Comparison of ENCODE assay signal across 8 cellular contexts in the genomic region with DNA sequence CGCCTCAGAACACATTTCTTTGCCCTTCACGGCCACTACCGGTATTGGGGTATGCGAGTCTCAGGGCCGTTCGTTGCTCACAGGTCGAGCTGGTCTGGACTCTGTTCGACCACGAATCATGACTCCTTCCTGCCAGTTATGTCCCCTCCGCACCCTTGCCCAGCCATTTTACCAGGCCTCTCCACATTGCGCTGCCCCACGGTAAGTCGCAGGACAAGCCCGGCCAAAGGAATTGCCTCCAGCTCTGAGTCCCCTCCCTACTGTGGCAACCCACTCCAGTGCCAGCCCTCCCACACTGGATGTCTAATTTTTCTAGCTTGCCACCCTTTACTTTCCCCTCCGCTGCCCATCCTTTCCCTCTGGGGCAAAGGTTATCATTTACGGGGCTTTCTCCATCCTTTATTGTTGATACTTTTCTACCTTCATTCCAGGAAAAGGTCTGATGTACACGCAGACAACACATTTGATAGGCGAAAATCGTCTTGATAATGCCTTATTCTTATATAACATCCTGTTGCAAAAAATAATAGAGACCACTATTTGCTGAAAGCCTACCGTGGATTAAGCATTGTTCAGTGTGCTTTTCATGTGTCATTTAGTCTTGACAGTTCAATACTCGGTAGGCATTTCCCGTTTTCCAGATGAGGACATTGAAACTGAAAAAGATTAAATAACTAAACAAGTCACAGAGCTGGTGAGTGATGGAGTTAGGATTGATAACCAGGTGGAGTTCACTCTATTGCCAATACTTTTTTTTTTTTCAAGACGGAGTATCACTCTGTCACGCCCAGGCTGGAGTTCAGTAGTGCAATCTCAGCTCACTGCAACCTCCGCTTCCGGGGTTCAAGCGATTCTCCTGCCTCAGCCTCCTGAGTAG. TPM values are rescaled to one million over a fixed set of nuclear protein-coding genes. Genes with fewer than 3 reads are reported as not detected.
DNase-seq lines count a peak whose midpoint lies in the region; ATAC-seq, FAIRE-seq and TF ChIP-seq lines count a peak whose summit lies in the region.

No MANE protein-coding gene starts in this region.

- SMC1A ChIA-PET in GM12878 (lab: Charles Lee; ENCODE audit: uncharacterized antibody, unreplicated experiment): interaction anchor here (0.6 to 1.5 kb wide), 11 partner anchors 9 to 72 kb away, joined by 3 to 5 read pairs (median 3); no protein-coding TSS in a partner anchor

- peaks cover 14 to 33% (median 24%) of the 10 kb centered on the region in 3 donors for H3K36me3 Mint-ChIP-seq in immature natural killer cell
- peaks cover 53% of the 10 kb centered on the region for H3K36me3 Mint-ChIP-seq in stimulated activated effector memory CD8-positive, alpha-beta T cell treated with anti-CD3 and anti-CD28 coated beads, Interleukin-12 subunit alpha, Interleukin-12 subunit beta, amount 100 ng/mL, for 72 hours

- no peaks in the 10 kb centered on the region for H3K27me3 ChIP-seq in GM12878 (replicated peaks in 1 of 2; ENCODE audit: control insufficient read depth in 2 of 2, insufficient read depth in 2 of 2, low read length in 1 of 2)

- peak; percentile 15 for ATAC-seq in GM21526 (IDR thresholded peaks at IDR 0.05; ENCODE audit: low FRiP score, unreplicated experiment)
- peak; percentile 23 for ATAC-seq in GM12878
- ATAC-seq in stimulated activated effector memory CD8-positive, alpha-beta T cell treated with anti-CD3 and anti-CD28 coated beads, Interleukin-12 subunit alpha, Interleukin-12 subunit beta, amount 100 ng/mL, for 72 hours: peak; percentile 3

- RAD21 ChIA-PET in GM12878 (lab: Charles Lee; ENCODE audit: unreplicated experiment): interaction anchor here (0.6 to 1.7 kb wide), 6 partner anchors 16 to 583 kb away, joined by 3 to 15 read pairs (median 4); partner anchors contain the start of gene GAPVD1

- 16% methylated on average over 26 of the region's 27 CpGs for WGBS in GM12878 (ENCODE audit: insufficient coverage, insufficient replicate concordance, low lambda C conversion rate, missing lambda C conversion rate)

- H3K9ac ChIP-seq in ES-I3 (ENCODE audit: low read depth, low read length) (peak overlapping the region; percentile 85), GM12878 (ENCODE audit: control insufficient read depth, insufficient read depth, low read length) (peak overlapping the region; percentile 100)

- POLR2A ChIA-PET in GM12878 (lab: Charles Lee): interaction anchor here (0.6 to 3.8 kb wide), 22 partner anchors 9 to 1465 kb away, joined by 3 to 39 read pairs (median 4); partner anchors contain the start of genes ARPC5L, GAPVD1, NR6A1 and RABEPK

- H3K4me3 ChIP-seq in GM12878: peak overlapping the region; percentile 94

- CTCF ChIA-PET in GM12878 (lab: Yijun Ruan, JAX): interaction anchor here (0.6 to 1.4 kb wide), 8 partner anchors 20 to 470 kb away, joined by 3 to 13 read pairs (median 3); partner anchors contain the start of gene GAPVD1

- H3K36me3 ChIP-seq in ES-I3 (ENCODE audit: insufficient read depth, low read length) (peaks cover 26% of the 10 kb centered on the region), GM12878 (ENCODE audit: control insufficient read depth in 2 of 2, insufficient read depth in 2 of 2, low read length in 1 of 2) (peaks cover 10 to 21% of the 10 kb centered on the region in 2 experiments)

- no peak for TF ChIP-seq CTCF in GM12878 (IDR thresholded peaks at IDR 0.05 in 2 of 3, conservative IDR thresholded peaks at IDR 0.05 in 1 of 3; ENCODE audit: control insufficient read depth in 2 of 3, extremely low read depth in 1 of 3, insufficient read depth in 1 of 3, low read depth in 3 of 3, low read length in 3 of 3)

- peak overlapping the region; percentile 97 for H2AFZ ChIP-seq in GM12878 (ENCODE audit: control insufficient read depth, low read depth, low read length)

- H3K4me1 Mint-ChIP-seq in immature natural killer cell: peaks cover 41 to 51% of the 10 kb centered on the region in 2 donors
- peaks cover 46% of the 10 kb centered on the region for H3K4me1 Mint-ChIP-seq in stimulated activated effector memory CD8-positive, alpha-beta T cell treated with anti-CD3 and anti-CD28 coated beads, Interleukin-12 subunit alpha, Interleukin-12 subunit beta, amount 100 ng/mL, for 72 hours

- in situ Hi-C loops in GM12878 (cut with MboI): no loop called here

- no peak for TF ChIP-seq RAD21 in GM12878 (IDR thresholded peaks at IDR 0.05; ENCODE audit: insufficient read depth, low read depth, low read length)

- H3K4me2 ChIP-seq in GM12878 (ENCODE audit: control insufficient read depth, insufficient read depth): peak overlapping the region; percentile 77

- H3K27ac ChIP-seq in GM12878 (ENCODE audit: control insufficient read depth, insufficient read depth): peak overlapping the region; percentile 99

- H3K9me3 ChIP-seq in ES-I3 (ENCODE audit: control insufficient read depth, insufficient read depth, low read length): no peaks in the 10 kb centered on the region
- no peaks in the 10 kb centered on the region for H3K9me3 ChIP-seq in GM12878 (replicated peaks; ENCODE audit: control insufficient read depth, insufficient read depth, low read length)

- H3K27ac Mint-ChIP-seq in immature natural killer cell: peak overlapping the region; percentile 98 to 100 (median 100)
- H3K27ac Mint-ChIP-seq in stimulated activated effector memory CD8-positive, alpha-beta T cell treated with anti-CD3 and anti-CD28 coated beads, Interleukin-12 subunit alpha, Interleukin-12 subunit beta, amount 100 ng/mL, for 72 hours: peak overlapping the region; percentile 100

- no peak for FAIRE-seq in GM12878 (lab: Jason Lieb, UNC)

- H3K4me1 ChIP-seq in ES-I3 (ENCODE audit: insufficient read depth, low read length): peaks cover 13% of the 10 kb centered on the region
- peaks cover 6% of the 10 kb centered on the region for H3K4me1 ChIP-seq in GM12878 (ENCODE audit: control insufficient read depth, insufficient read depth, low read length)

- peak overlapping the region; percentile 93 to 100 (median 99) for H3K4me3 Mint-ChIP-seq in immature natural killer cell
- H3K4me3 Mint-ChIP-seq in stimulated activated effector memory CD8-positive, alpha-beta T cell treated with anti-CD3 and anti-CD28 coated beads, Interleukin-12 subunit alpha, Interleukin-12 subunit beta, amount 100 ng/mL, for 72 hours: peak overlapping the region; percentile 85

- intact Hi-C loops in GM12878 (cut with micrococcal nuclease; ENCODE audit: unreplicated experiment): loop anchor here (2.0 to 5.0 kb wide), 2 partner anchors 19 to 380 kb away; partner anchors contain the start of genes ARPC5L, GAPVD1 and RPL35

- H3K79me2 ChIP-seq in GM12878 (ENCODE audit: control insufficient read depth, insufficient read depth, low read length): peaks cover 49% of the 10 kb centered on the region

- no peak for TF ChIP-seq EP300 in GM12878 (IDR thresholded peaks at IDR 0.05; ENCODE audit: borderline replicate concordance in 1 of 2, control insufficient read depth in 1 of 2, low read depth in 2 of 2, low read length in 2 of 2)

- DNase-seq in NCI-H2227 (lab: John Stamatoyannopoulos, UW; ENCODE audit: unreplicated experiment): peak; percentile 52
- DNase-seq in GM12878 (ENCODE audit: low read depth, low spot score): no peak
- no peak for DNase-seq in immature natural killer cell
- DNase-seq in stimulated activated effector memory CD8-positive, alpha-beta T cell treated with anti-CD3 and anti-CD28 coated beads, Interleukin-12 subunit alpha, Interleukin-12 subunit beta, amount 100 ng/mL, for 72 hours (ENCODE audit: low spot score in 2 of 2): no peak
- no peak for DNase-seq in NCI-H510A treated with DMSO at 0.1 percent for 48 hours (lab: John Stamatoyannopoulos, UW)
- DNase-seq in SHP77 treated with DMSO at 0.1 percent for 48 hours (lab: John Stamatoyannopoulos, UW): no peak

- TF ChIP-seq POLR2A in GM12878 (IDR thresholded peaks at IDR 0.05; ENCODE audit: low read depth, low read length): peak; percentile 36; the same call in 1 of the 2 replicates

- 0 out of 2 replicates have a peak, but pooled peaks cover 3% of the 10 kb centered on the region for H4K20me1 ChIP-seq in GM12878 (ENCODE audit: control insufficient read depth, insufficient read depth)

- H3K27me3 Mint-ChIP-seq in immature natural killer cell (ENCODE audit: low read depth in 3 of 3): peaks cover 18 to 39% (median 21%) of the 10 kb centered on the region in 3 donors

- no peaks in the 10 kb centered on the region for H3K9me3 Mint-ChIP-seq in immature natural killer cell
- H3K9me3 Mint-ChIP-seq in stimulated activated effector memory CD8-positive, alpha-beta T cell treated with anti-CD3 and anti-CD28 coated beads, Interleukin-12 subunit alpha, Interleukin-12 subunit beta, amount 100 ng/mL, for 72 hours: no peaks in the 10 kb centered on the region

- BruUV-seq in GM12878 (replicated peaks; lab: Mats Ljungman, UMichigan): TSS peak; percentile 98

RNA-seq across cellular contexts. Expression of gene HSPA5, which starts 1.0 kb away (rescaled TPM):
- total RNA-seq in GM12878 (2013; cell fraction: nucleolus; rRNA removed): 30.1 and 31.5 TPM in 2 replicates
- total RNA-seq in GM12878 (2014; rRNA removed): 53.0 and 70.1 TPM in 2 replicates
- 45.7 and 46.5 TPM in 2 replicates for total RNA-seq in GM12878 (2014; rRNA removed; fragmentation: Illumina TruSeq; extraction: Trizol)
- total RNA-seq in GM12878 (2021): 162 and 182 TPM in 2 replicates
- polyA plus RNA-seq in GM12878 (2011; ENCODE audit: low read depth): 200 TPM
- 67.2 and 86.2 TPM in 2 replicates for polyA plus RNA-seq in GM12878 (2011; rRNA removed)
- 59.4 and 64.0 TPM in 2 replicates for polyA plus RNA-seq in GM12878 (2011; cell fraction: cytosol; rRNA removed)
- polyA plus RNA-seq in GM12878 (2011; cell fraction: nucleus; rRNA removed): 54.5 and 56.6 TPM in 2 replicates
- 235 and 250 TPM in 2 replicates for polyA plus RNA-seq in GM12878 (2012)
- polyA plus RNA-seq in GM12878 (2014; fragmentation: Illumina TruSeq; extraction: Trizol): 202 and 218 TPM in 2 replicates
- polyA plus RNA-seq in GM12878 (2014; fragmentation: Nextera tagmentation; extraction: Ambion mirVana): 100 to 1,000 TPM in 1 of 2 experiments, 10 to 100 TPM in 1; 39.8 to 105 TPM
- polyA plus RNA-seq in GM12878 (2014; rRNA removed): 105 and 114 TPM in 2 replicates
- polyA plus RNA-seq in GM12878 (2016; fragmentation: Nextera tagmentation; extraction: Ambion mirVana): 100 to 1,000 TPM; 495 to 517 TPM
- 61.8 and 82.7 TPM in 2 replicates for polyA minus RNA-seq in GM12878 (2011; rRNA and poly(A)+ RNA removed)
- 62.5 and 64.2 TPM in 2 replicates for polyA minus RNA-seq in GM12878 (2011; cell fraction: cytosol; rRNA and poly(A)+ RNA removed)
- polyA minus RNA-seq in GM12878 (2011; cell fraction: nucleus; rRNA and poly(A)+ RNA removed): 19.9 and 26.7 TPM in 2 replicates
- 100 to 1,000 TPM; 192 to 379 (median 292) TPM for polyA plus RNA-seq in immature natural killer cell

RNA-seq across cellular contexts. Expression of gene GAPVD1, which starts 19.5 kb away (rescaled TPM):
- 170 and 181 TPM in 2 replicates for total RNA-seq in GM12878 (2013; cell fraction: nucleolus; rRNA removed)
- total RNA-seq in GM12878 (2014; rRNA removed) (30.4 and 31.2 TPM in 2 replicates), GM12878 (2014; rRNA removed; fragmentation: Illumina TruSeq; extraction: Trizol) (27.6 and 31.6 TPM in 2 replicates), GM12878 (2021) (29.6 and 30.1 TPM in 2 replicates)
- polyA plus RNA-seq in GM12878 (2011; ENCODE audit: low read depth): 9.3 TPM
- polyA plus RNA-seq in GM12878 (2011; rRNA removed) (15.9 and 17.8 TPM in 2 replicates), GM12878 (2014; fragmentation: Illumina TruSeq; extraction: Trizol) (22.1 and 23.3 TPM in 2 replicates), GM12878 (2014; fragmentation: Nextera tagmentation; extraction: Ambion mirVana) (1 to 10 TPM; 4.3 to 5.2 TPM), GM12878 (2014; rRNA removed) (16.1 and 17.4 TPM in 2 replicates), GM12878 (2016; fragmentation: Nextera tagmentation; extraction: Ambion mirVana) (10 to 100 TPM; 35.2 to 36.6 TPM), immature natural killer cell (10 to 100 TPM; 18.1 to 53.3 (median 28.7) TPM)
- 10.1 and 14.8 TPM in 2 replicates for polyA plus RNA-seq in GM12878 (2011; cell fraction: cytosol; rRNA removed)
- polyA plus RNA-seq in GM12878 (2011; cell fraction: nucleus; rRNA removed): 23.3 and 24.5 TPM in 2 replicates
- 10.3 and 11.8 TPM in 2 replicates for polyA plus RNA-seq in GM12878 (2012)
- polyA minus RNA-seq in GM12878 (2011; rRNA and poly(A)+ RNA removed): 37.7 and 46.3 TPM in 2 replicates
- polyA minus RNA-seq in GM12878 (2011; cell fraction: cytosol; rRNA and poly(A)+ RNA removed): 15.4 and 18.6 TPM in 2 replicates
- polyA minus RNA-seq in GM12878 (2011; cell fraction: nucleus; rRNA and poly(A)+ RNA removed): 27.9 and 39.5 TPM in 2 replicates

RNA-seq across cellular contexts. Expression of gene RABEPK, which starts 41.8 kb away (rescaled TPM):
- total RNA-seq in GM12878 (2013; cell fraction: nucleolus; rRNA removed): 6.4 and 9.4 TPM in 2 replicates
- total RNA-seq in GM12878 (2014; rRNA removed) (32.3 TPM in 2 replicates), GM12878 (2014; rRNA removed; fragmentation: Illumina TruSeq; extraction: Trizol) (28.1 and 29.1 TPM in 2 replicates), GM12878 (2021) (26.9 and 27.7 TPM in 2 replicates)
- polyA plus RNA-seq in GM12878 (2011; ENCODE audit: low read depth): 31.8 TPM
- polyA plus RNA-seq in GM12878 (2011; rRNA removed) (33.6 and 41.6 TPM in 2 replicates), GM12878 (2014; fragmentation: Illumina TruSeq; extraction: Trizol) (30.6 and 32.4 TPM in 2 replicates), GM12878 (2014; fragmentation: Nextera tagmentation; extraction: Ambion mirVana) (10 to 100 TPM; 41.7 to 59.8 TPM), GM12878 (2014; rRNA removed) (29.2 and 37.2 TPM in 2 replicates), GM12878 (2016; fragmentation: Nextera tagmentation; extraction: Ambion mirVana) (10 to 100 TPM; 46.3 to 52.4 TPM), immature natural killer cell (10 to 100 TPM; 23.6 to 44.1 (median 28.2) TPM)
- polyA plus RNA-seq in GM12878 (2011; cell fraction: cytosol; rRNA removed): 38.5 and 45.8 TPM in 2 replicates
- 21.4 and 23.8 TPM in 2 replicates for polyA plus RNA-seq in GM12878 (2011; cell fraction: nucleus; rRNA removed)
- 21.7 and 28.4 TPM in 2 replicates for polyA plus RNA-seq in GM12878 (2012)
- 20.0 and 24.5 TPM in 2 replicates for polyA minus RNA-seq in GM12878 (2011; rRNA and poly(A)+ RNA removed)
- polyA minus RNA-seq in GM12878 (2011; cell fraction: cytosol; rRNA and poly(A)+ RNA removed): 7.1 and 9.2 TPM in 2 replicates
- polyA minus RNA-seq in GM12878 (2011; cell fraction: nucleus; rRNA and poly(A)+ RNA removed): 3.6 and 6.7 TPM in 2 replicates

RNA-seq across cellular contexts. Expression of gene PPP6C, which starts 52.5 kb away (rescaled TPM):
- total RNA-seq in GM12878 (2013; cell fraction: nucleolus; rRNA removed): 13.2 and 13.6 TPM in 2 replicates
- total RNA-seq in GM12878 (2014; rRNA removed): 27.2 and 34.8 TPM in 2 replicates
- 35.1 and 35.3 TPM in 2 replicates for total RNA-seq in GM12878 (2014; rRNA removed; fragmentation: Illumina TruSeq; extraction: Trizol)
- total RNA-seq in GM12878 (2021): 41.2 and 43.4 TPM in 2 replicates
- 12.7 TPM for polyA plus RNA-seq in GM12878 (2011; ENCODE audit: low read depth)
- 45.3 and 67.8 TPM in 2 replicates for polyA plus RNA-seq in GM12878 (2011; rRNA removed)
- polyA plus RNA-seq in GM12878 (2011; cell fraction: cytosol; rRNA removed): 17.0 and 21.4 TPM in 2 replicates
- polyA plus RNA-seq in GM12878 (2011; cell fraction: nucleus; rRNA removed): 11.9 and 15.3 TPM in 2 replicates
- 20.0 and 22.4 TPM in 2 replicates for polyA plus RNA-seq in GM12878 (2012)
- polyA plus RNA-seq in GM12878 (2014; fragmentation: Illumina TruSeq; extraction: Trizol): 38.8 and 46.0 TPM in 2 replicates
- 10 to 100 TPM; 26.8 to 33.8 TPM for polyA plus RNA-seq in GM12878 (2014; fragmentation: Nextera tagmentation; extraction: Ambion mirVana)
- 23.9 and 27.4 TPM in 2 replicates for polyA plus RNA-seq in GM12878 (2014; rRNA removed)
- 10 to 100 TPM; 39.7 to 40.2 TPM for polyA plus RNA-seq in GM12878 (2016; fragmentation: Nextera tagmentation; extraction: Ambion mirVana)
- 23.0 and 32.4 TPM in 2 replicates for polyA minus RNA-seq in GM12878 (2011; rRNA and poly(A)+ RNA removed)
- 13.6 and 14.6 TPM in 2 replicates for polyA minus RNA-seq in GM12878 (2011; cell fraction: cytosol; rRNA and poly(A)+ RNA removed)
- 4.8 and 6.6 TPM in 2 replicates for polyA minus RNA-seq in GM12878 (2011; cell fraction: nucleus; rRNA and poly(A)+ RNA removed)
- polyA plus RNA-seq in immature natural killer cell: 10 to 100 TPM; 34.3 to 48.2 (median 46.9) TPM
